In genomic region chr10:3668276-3668960, GRCh38 we compare ENCODE assay signal across 7 cellular contexts.
DNase-seq lines count a peak whose midpoint lies in the region; ATAC-seq, FAIRE-seq and TF ChIP-seq lines count a peak whose summit lies in the region.

No MANE protein-coding gene starts in this region.

- H3K4me1 Mint-ChIP-seq in activated CD8-positive, alpha-beta T cell treated with anti-CD3 and anti-CD28 coated beads for 36 hours (ENCODE audit: low read depth) = peaks cover 32% of the 10 kb centered on the region

- H3K9ac ChIP-seq in HUES64 (ENCODE audit: low read depth, low read length) = peak overlapping the region; percentile 59; the same call in 1 of the 2 replicates

- peak overlapping the region; percentile 86 for H3K27ac Mint-ChIP-seq in activated CD8-positive, alpha-beta T cell treated with anti-CD3 and anti-CD28 coated beads for 36 hours

- H3K4me1 ChIP-seq in HUES64 (ENCODE audit: insufficient read depth, low read length) = peaks cover 9% of the 10 kb centered on the region
- peaks cover 0 to 6% (median 0%) of the 10 kb centered on the region in 3 donors for H3K4me1 ChIP-seq in pancreas

- H3K36me3 ChIP-seq in HUES64 (ENCODE audit: insufficient read depth, low read length) (no peaks in the 10 kb centered on the region), pancreas (no peaks in the 10 kb centered on the region)

- H3K9me3 Mint-ChIP-seq in activated CD8-positive, alpha-beta T cell treated with anti-CD3 and anti-CD28 coated beads for 36 hours = no peaks in the 10 kb centered on the region

- H3K27me3 ChIP-seq in HUES64 (ENCODE audit: insufficient read depth, low read length) = no peaks in the 10 kb centered on the region
- no peaks in the 10 kb centered on the region for H3K27me3 ChIP-seq in pancreas

- intact Hi-C loops in activated CD8-positive, alpha-beta T cell treated with anti-CD3 and anti-CD28 coated beads for 36 hours (cut with micrococcal nuclease) = loop anchor here (5.0 kb wide), 1 partner anchor 109 kb away; no protein-coding TSS in a partner anchor
- intact Hi-C loops in pancreas (cut with DNase I) = no loop called here

- H3K9me3 ChIP-seq in HUES64 (ENCODE audit: insufficient read depth, low read depth, low read length) (no peaks in the 10 kb centered on the region), pancreas (no peaks in the 10 kb centered on the region)

- no peaks in the 10 kb centered on the region for H3K27me3 Mint-ChIP-seq in activated CD8-positive, alpha-beta T cell treated with anti-CD3 and anti-CD28 coated beads for 36 hours

- CTCF ChIA-PET in activated CD8-positive, alpha-beta T cell treated with anti-CD3 and anti-CD28 coated beads for 36 hours (lab: Charles Lee) = interaction anchor here (1.5 kb wide), 1 partner anchor 37 kb away, joined by 4 read pairs; no protein-coding TSS in a partner anchor

- FAIRE-seq in pancreas (lab: Jason Lieb, UNC) = no peak

- H3K27ac ChIP-seq in HUES64 (ENCODE audit: low read depth, low read length) = no peak overlapping the region
- H3K27ac ChIP-seq in pancreas = peak overlapping the region; percentile 15 to 68 (median 37)

- peak overlapping the region; percentile 35 for H3K4me3 ChIP-seq in HUES64 (ENCODE audit: low read length)
- peak overlapping the region in 2 of 4 donors; percentile 19 to 27 for H3K4me3 ChIP-seq in pancreas

- POLR2A ChIA-PET in activated CD8-positive, alpha-beta T cell treated with anti-CD3 and anti-CD28 coated beads for 36 hours (lab: Charles Lee) = interaction anchor here (1.5 kb wide), 1 partner anchor 110 kb away, joined by 4 read pairs; no protein-coding TSS in a partner anchor

- WGBS in HUES64 = 27% methylated on average over 21 of the region's 21 CpGs
- WGBS in pancreas, 2 donors = 9 to 12% methylated on average over 21 of the region's 21 CpGs

- peak; percentile 94 for ATAC-seq in activated CD8-positive, alpha-beta T cell treated with anti-CD3 and anti-CD28 coated beads for 36 hours
- ATAC-seq in esophagus mucosa = peak; percentile 95
- peak; percentile 87 to 91 (median 90) for ATAC-seq in pancreas
- ATAC-seq in HG02623 (IDR thresholded peaks at IDR 0.05; ENCODE audit: unreplicated experiment) = no peak

- H3K36me3 Mint-ChIP-seq in activated CD8-positive, alpha-beta T cell treated with anti-CD3 and anti-CD28 coated beads for 36 hours (ENCODE audit: low read depth) = no peaks in the 10 kb centered on the region

- no peak for TF ChIP-seq CTCF in activated CD8-positive, alpha-beta T cell treated with anti-CD3 and anti-CD28 coated beads for 36 hours (IDR thresholded peaks at IDR 0.05)
- no peak for TF ChIP-seq CTCF in pancreas (IDR thresholded peaks at IDR 0.05)

- peak overlapping the region; percentile 71 for H3K4me3 Mint-ChIP-seq in activated CD8-positive, alpha-beta T cell treated with anti-CD3 and anti-CD28 coated beads for 36 hours

- peak; percentile 80 for DNase-seq in activated CD8-positive, alpha-beta T cell treated with anti-CD3 and anti-CD28 coated beads for 36 hours
- DNase-seq in pancreas (peak in 4 of 6 donors; percentile 42 to 63 (median 48)), LoVo (ENCODE audit: low spot score) (no peak), SHP77 (lab: John Stamatoyannopoulos, UW) (no peak)

Comparison
In these comparisons a context has a peak if more than half of its experiments do, and no peak if none do; other contexts are left out.
1. DNase-seq: peak in activated CD8-positive, alpha-beta T cell treated with anti-CD3 and anti-CD28 coated beads for 36 hours (single experiment) and pancreas (4 of 6); none in LoVo (single experiment) and SHP77 (0 of 2).